1 cellular context compared by ENCODE assay signal in genomic region chr2:229920011-229920781, GRCh38.
A peak's percentile ranks its signal among the peaks of the same experiment; 100 is the strongest.
TF ChIP-seq lines count a peak whose summit lies in the region.

No MANE protein-coding gene starts in this region.

TF ChIP-seq in GM12878, 131 proteins besides CTCF, POLR2A, EP300 and RAD21 (continued from another document):
- TF ChIP-seq MLLT1 (IDR thresholded peaks at IDR 0.05) (peak; percentile 97), ZBTB33 (IDR thresholded peaks at IDR 0.05) (0 out of 2 replicates have a peak, but pooled peaks have one; percentile 9), TAF1 (IDR thresholded peaks at IDR 0.05; ENCODE audit: borderline replicate concordance, low read depth, low read length) (0 out of 2 replicates have a peak, but pooled peaks have one; percentile 15), BMI1 (IDR thresholded peaks at IDR 0.05; ENCODE audit: borderline replicate concordance) (no peak), ETV6 (conservative IDR thresholded peaks at IDR 0.05 in 1 of 2, IDR thresholded peaks at IDR 0.05 in 1 of 2; ENCODE audit: borderline replicate concordance in 1 of 2, low read depth in 1 of 2) (0 out of 4 replicates have a peak, but pooled peaks of 1 of the 2 experiments have one; percentile 33)
